Comparison of ENCODE assay signal across 12 cellular contexts in the genomic region with DNA sequence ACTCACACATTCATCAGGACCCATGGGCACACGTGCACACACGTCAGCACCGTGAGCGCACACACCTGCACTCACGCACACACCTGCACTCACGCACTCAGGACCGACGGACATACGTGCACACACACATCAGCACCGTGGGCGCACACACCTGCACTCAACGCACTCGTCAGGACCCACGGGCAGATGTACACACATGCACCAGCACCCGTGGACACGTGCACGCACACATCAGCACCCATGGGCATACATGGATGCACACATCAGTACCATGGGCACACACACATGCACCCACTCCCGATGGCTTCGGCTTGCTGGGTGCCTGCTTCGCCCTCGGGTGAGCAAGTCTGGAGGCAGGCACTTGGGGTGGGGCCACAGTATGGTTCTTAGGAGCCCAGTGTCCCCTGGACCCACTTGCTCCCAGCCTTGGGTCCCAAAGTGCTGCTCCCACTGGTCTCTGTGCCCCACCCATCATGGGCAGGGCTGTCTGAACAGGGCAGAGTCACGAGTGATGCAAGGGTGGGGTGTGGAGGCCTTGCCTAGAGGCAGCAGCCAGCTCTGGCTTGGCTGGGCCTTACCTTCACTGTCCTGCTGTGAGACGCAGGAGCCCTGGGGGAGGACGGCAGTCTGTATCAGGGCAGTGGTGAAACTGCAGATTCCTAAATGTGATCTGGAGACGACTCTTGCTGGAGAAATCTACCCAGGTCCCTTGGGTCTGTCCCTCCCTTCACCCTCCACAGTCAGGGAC. TPM values are rescaled to one million over a fixed set of nuclear protein-coding genes. Genes with fewer than 3 reads are reported as not detected.
DNase-seq lines count a peak whose midpoint lies in the region; ATAC-seq and TF ChIP-seq lines count a peak whose summit lies in the region.
"Had no signal": no experiment of that assay in that cellular context is flagged by ENCODE, and none has a peak within 500 bp of the region (broad histone marks: within the 10 kb centered on the region; RNA-seq: fewer than 3 reads in every experiment).

No MANE protein-coding gene starts in this region.

- BruUV-seq in OCI-LY7 (replicated peaks; lab: Mats Ljungman, UMichigan), result no TSS peak

- no peak overlapping the region for H3K4me3 ChIP-seq in OCI-LY7 (ENCODE audit: low read depth, low read length, poor library complexity, severe bottlenecking)

- no peaks in the 10 kb centered on the region for H3K9me3 ChIP-seq in CD4-positive, alpha-beta T cell (ENCODE audit: control insufficient read depth, low read length)
- H3K9me3 ChIP-seq in OCI-LY7 (ENCODE audit: low read length), result no peaks in the 10 kb centered on the region

- peak overlapping the region; percentile 91 for H3K27ac Mint-ChIP-seq in CD4-positive, alpha-beta T cell
- peak overlapping the region; percentile 61 for H3K27ac Mint-ChIP-seq in activated T-helper 17 cell treated with anti-CD3 and anti-CD28 coated beads, Interleukin-2, amount 50 U/mL, for 72 hours
- peak overlapping the region; percentile 24 for H3K27ac Mint-ChIP-seq in progenitor cell of endocrine pancreas

- no peaks in the 10 kb centered on the region for H3K27me3 ChIP-seq in CD4-positive, alpha-beta T cell (ENCODE audit: control insufficient read depth, insufficient read depth, low read length)

- DNase-seq in CD4-positive, alpha-beta T cell, result no peak
- DNase-seq in left ventricle myocardium superior, result peak; percentile 50
- DNase-seq in progenitor cell of endocrine pancreas (ENCODE audit: low spot score, unreplicated experiment), result no peak
- no peak for DNase-seq in OCI-LY7 (ENCODE audit: low spot score)
- DNase-seq in NCI-H187 treated with DMSO at 0.1 percent for 48 hours (lab: John Stamatoyannopoulos, UW), result no peak
- DNase-seq in GM10248 (ENCODE audit: extremely low spot score), result no peak
- DNase-seq: KG1, NCI-H446 treated with DMSO at 0.1 percent for 48 hours, occipital lobe had no signal

- no peak overlapping the region for H2AFZ ChIP-seq in OCI-LY7 (ENCODE audit: low read length)

- H3K79me2 ChIP-seq in OCI-LY7 (ENCODE audit: insufficient read depth, low read depth, low read length), result no peaks in the 10 kb centered on the region

- no peak overlapping the region for H3K27ac ChIP-seq in CD4-positive, alpha-beta T cell (ENCODE audit: low read depth, low read length)
- H3K27ac ChIP-seq in OCI-LY7 (ENCODE audit: low read depth, low read length, poor library complexity, severe bottlenecking), result no peak overlapping the region

- no peaks in the 10 kb centered on the region for H3K27me3 Mint-ChIP-seq in CD4-positive, alpha-beta T cell
- H3K27me3 Mint-ChIP-seq in activated T-helper 17 cell treated with anti-CD3 and anti-CD28 coated beads, Interleukin-2, amount 50 U/mL, for 72 hours, result no peaks in the 10 kb centered on the region
- H3K27me3 Mint-ChIP-seq in progenitor cell of endocrine pancreas, result no peaks in the 10 kb centered on the region

- no peaks in the 10 kb centered on the region for H3K9me2 ChIP-seq in OCI-LY7 (ENCODE audit: insufficient read depth, low read length)

- CTCF ChIA-PET in CD4-positive, alpha-beta T cell (lab: Charles Lee), result no interaction called here
- CTCF ChIA-PET in OCI-LY7 (lab: Charles Lee; ENCODE audit: unreplicated experiment), result no interaction called here
- CTCF ChIA-PET in GM10248 (lab: Yijun Ruan, JAX), result no interaction called here

- TF ChIP-seq CTCF in CD4-positive, alpha-beta T cell (IDR thresholded peaks at IDR 0.05), result no peak
- TF ChIP-seq CTCF in progenitor cell of endocrine pancreas (IDR thresholded peaks at IDR 0.05; ENCODE audit: unreplicated experiment), result no peak
- no peak for TF ChIP-seq CTCF in OCI-LY7 (conservative IDR thresholded peaks at IDR 0.05; ENCODE audit: low read length)
- TF ChIP-seq CTCF in GM10248 (IDR thresholded peaks at IDR 0.05; ENCODE audit: control extremely low read depth, extremely low read depth, low read depth, missing control alignments), result no peak

- H3K4me3 Mint-ChIP-seq in CD4-positive, alpha-beta T cell, result peak overlapping the region; percentile 66
- H3K4me3 Mint-ChIP-seq in activated T-helper 17 cell treated with anti-CD3 and anti-CD28 coated beads, Interleukin-2, amount 50 U/mL, for 72 hours, result no peak overlapping the region
- H3K4me3 Mint-ChIP-seq in progenitor cell of endocrine pancreas (ENCODE audit: low read depth), result no peak overlapping the region
- H3K4me3 Mint-ChIP-seq: CD14-positive monocyte had no signal

- POLR2A ChIA-PET in CD4-positive, alpha-beta T cell (lab: Charles Lee), result no interaction called here
- POLR2A ChIA-PET in OCI-LY7 (lab: Charles Lee) (no interaction called here), GM10248 (lab: Yijun Ruan, JAX) (no interaction called here)

- peak; percentile 5 for ATAC-seq in CD4-positive, alpha-beta T cell (ENCODE audit: poor library complexity)
- ATAC-seq in activated T-helper 17 cell treated with anti-CD3 and anti-CD28 coated beads, Interleukin-2, amount 50 U/mL, for 72 hours (replicated peaks), result no peak
- ATAC-seq in left ventricle myocardium superior (peak; percentile 34), GM19467 (IDR thresholded peaks at IDR 0.05; ENCODE audit: unreplicated experiment) (no peak)

- H3K4me1 Mint-ChIP-seq in CD4-positive, alpha-beta T cell (ENCODE audit: low read depth), result peaks cover 63% of the 10 kb centered on the region
- H3K4me1 Mint-ChIP-seq in activated T-helper 17 cell treated with anti-CD3 and anti-CD28 coated beads, Interleukin-2, amount 50 U/mL, for 72 hours, result peaks cover 18% of the 10 kb centered on the region
- H3K4me1 Mint-ChIP-seq in progenitor cell of endocrine pancreas (ENCODE audit: low read depth), result peaks cover 32% of the 10 kb centered on the region

- H3K4me1 ChIP-seq in OCI-LY7 (ENCODE audit: insufficient read depth, low read length, poor library complexity, severe bottlenecking), result no peaks in the 10 kb centered on the region

- H3K36me3 Mint-ChIP-seq in CD4-positive, alpha-beta T cell (ENCODE audit: low read depth), result peaks cover 62% of the 10 kb centered on the region
- no peaks in the 10 kb centered on the region for H3K36me3 Mint-ChIP-seq in activated T-helper 17 cell treated with anti-CD3 and anti-CD28 coated beads, Interleukin-2, amount 50 U/mL, for 72 hours (ENCODE audit: low read depth)
- peaks cover 3% of the 10 kb centered on the region for H3K36me3 Mint-ChIP-seq in progenitor cell of endocrine pancreas (ENCODE audit: insufficient read depth)

- H3K36me3 ChIP-seq in OCI-LY7 (ENCODE audit: insufficient read depth, low read length), result no peaks in the 10 kb centered on the region; the same call in 1 of the 2 replicates

- H3K9me3 Mint-ChIP-seq in CD4-positive, alpha-beta T cell, result no peaks in the 10 kb centered on the region
- no peaks in the 10 kb centered on the region for H3K9me3 Mint-ChIP-seq in activated T-helper 17 cell treated with anti-CD3 and anti-CD28 coated beads, Interleukin-2, amount 50 U/mL, for 72 hours
- H3K9me3 Mint-ChIP-seq in progenitor cell of endocrine pancreas (ENCODE audit: low read depth), result no peaks in the 10 kb centered on the region

- intact Hi-C loops in CD4-positive, alpha-beta T cell (cut with DNase I, micrococcal nuclease), result no loop called here
- intact Hi-C loops in left ventricle myocardium superior (cut with micrococcal nuclease) (no loop called here), OCI-LY7 (cut with micrococcal nuclease; ENCODE audit: unreplicated experiment) (no loop called here)

- no peaks in the 10 kb centered on the region for H4K20me1 ChIP-seq in OCI-LY7 (ENCODE audit: insufficient read depth, low read length)

- H3K4me2 ChIP-seq in OCI-LY7 (ENCODE audit: low read length), result no peak overlapping the region

RNA-seq across cellular contexts. Expression of gene SKI, which starts 49.8 kb away (rescaled TPM):
- total RNA-seq in CD4-positive, alpha-beta T cell, result 100 to 1,000 TPM; 286 to 324 TPM
- total RNA-seq in activated T-helper 17 cell treated with anti-CD3 and anti-CD28 coated beads, Interleukin-2, amount 50 U/mL, for 72 hours, result 10 to 100 TPM; 39.5 to 52.1 TPM
- total RNA-seq in left ventricle myocardium superior (35.3 TPM), progenitor cell of endocrine pancreas (56.2 and 59.4 TPM in 2 replicates), OCI-LY7 (2022) (10.0 and 11.7 TPM in 2 replicates)
- 3.4 and 4.7 TPM in 2 replicates for total RNA-seq in OCI-LY7 (2014; rRNA removed; shearing (Covaris generic))

Comparison
In these comparisons a context has a peak if more than half of its experiments do, and no peak if none do; other contexts are left out.
1. ATAC-seq: peak in CD4-positive, alpha-beta T cell (single experiment) and left ventricle myocardium superior (single experiment); none in activated T-helper 17 cell treated with anti-CD3 and anti-CD28 coated beads, Interleukin-2, amount 50 U/mL, for 72 hours (single experiment) and GM19467 (single experiment).
2. H3K27ac Mint-ChIP-seq: peak in every context shown above with its lines; median percentile 91 in CD4-positive, alpha-beta T cell; 61 in activated T-helper 17 cell treated with anti-CD3 and anti-CD28 coated beads, Interleukin-2, amount 50 U/mL, for 72 hours; 24 in progenitor cell of endocrine pancreas.